ENCODE assay signal across 28 cellular contexts in genomic region chr10:69384320-69384719, GRCh38. TPM values are rescaled to one million over a fixed set of nuclear protein-coding genes. Genes with fewer than 3 reads are reported as not detected.
DNase-seq lines count a peak whose midpoint lies in the region; ATAC-seq and TF ChIP-seq lines count a peak whose summit lies in the region.
"Had no signal": no experiment of that assay in that cellular context is flagged by ENCODE, and none has a peak within 500 bp of the region (broad histone marks: within the 10 kb centered on the region; RNA-seq: fewer than 3 reads in every experiment).

No MANE protein-coding gene starts in this region.

- H3K36me3 ChIP-seq in esophagus squamous epithelium (peaks cover 15 to 98% (median 23%) of the 10 kb centered on the region in 3 donors), psoas muscle (ENCODE audit: insufficient read depth in 1 of 2, low read depth in 1 of 2) (peaks cover 9 to 92% of the 10 kb centered on the region in 2 donors)

- no peaks in the 10 kb centered on the region for H3K27me3 ChIP-seq in esophagus squamous epithelium
- no peaks in the 10 kb centered on the region for H3K27me3 ChIP-seq in psoas muscle (ENCODE audit: insufficient read depth in 3 of 3, low read length in 2 of 3)
- H3K27me3 ChIP-seq: BE2C, right lobe of liver, testis had no signal

- no peak for TF ChIP-seq POLR2A in esophagus squamous epithelium (IDR thresholded peaks at IDR 0.05)

- H3K4me3 ChIP-seq in esophagus squamous epithelium (no peak overlapping the region), psoas muscle (no peak overlapping the region)
- H3K4me3 ChIP-seq: lower lobe of right lung, mucosa of descending colon, right lobe of liver, testis had no signal

- H3K27ac Mint-ChIP-seq in activated naive CD8-positive, alpha-beta T cell treated with anti-CD3 and anti-CD28 coated beads, Interleukin-2, amount 10 ng/mL, durations not matched to agents 7 days and 5 days: peak overlapping the region; percentile 58
- no peak overlapping the region for H3K27ac Mint-ChIP-seq in activated naive CD8-positive, alpha-beta T cell treated with anti-CD3 and anti-CD28 coated beads, Interleukin-2, amount 50 U/mL, for 24 hours
- H3K27ac Mint-ChIP-seq: nephron progenitor cell; stimulated activated naive B cell treated with anti-CD40 and anti-IgM and Interleukin-4, amounts not matched to agents 10 μg/mL and 1 μg/mL and 100 μg/mL, for 72 hours had no signal

- peaks cover 51% of the 10 kb centered on the region for H3K36me3 Mint-ChIP-seq in activated naive CD8-positive, alpha-beta T cell treated with anti-CD3 and anti-CD28 coated beads, Interleukin-2, amount 10 ng/mL, durations not matched to agents 7 days and 5 days
- H3K36me3 Mint-ChIP-seq in activated naive CD8-positive, alpha-beta T cell treated with anti-CD3 and anti-CD28 coated beads, Interleukin-2, amount 50 U/mL, for 24 hours (ENCODE audit: low read depth): peaks cover 66% of the 10 kb centered on the region

- H3K27ac ChIP-seq in esophagus squamous epithelium: peak overlapping the region; percentile 77 to 94 (median 86)
- H3K27ac ChIP-seq in psoas muscle: peak overlapping the region; percentile 61
- H3K27ac ChIP-seq: right lobe of liver, testis had no signal

- H3K9me3 ChIP-seq in esophagus squamous epithelium (no peaks in the 10 kb centered on the region), psoas muscle (no peaks in the 10 kb centered on the region)
- H3K9me3 ChIP-seq: BE2C, lower lobe of right lung, mucosa of descending colon, right lobe of liver, testis had no signal

- no peak for TF ChIP-seq CTCF in esophagus squamous epithelium (IDR thresholded peaks at IDR 0.05)
- TF ChIP-seq CTCF in psoas muscle (IDR thresholded peaks at IDR 0.05): no peak

- peaks cover 8% of the 10 kb centered on the region for H3K4me1 Mint-ChIP-seq in activated naive CD8-positive, alpha-beta T cell treated with anti-CD3 and anti-CD28 coated beads, Interleukin-2, amount 10 ng/mL, durations not matched to agents 7 days and 5 days
- H3K4me1 Mint-ChIP-seq in activated naive CD8-positive, alpha-beta T cell treated with anti-CD3 and anti-CD28 coated beads, Interleukin-2, amount 50 U/mL, for 24 hours: no peaks in the 10 kb centered on the region

- no peak for ATAC-seq in activated naive CD8-positive, alpha-beta T cell treated with anti-CD3 and anti-CD28 coated beads, Interleukin-2, amount 10 ng/mL, durations not matched to agents 7 days and 5 days (ENCODE audit: low read depth)
- no peak for ATAC-seq in activated naive CD8-positive, alpha-beta T cell treated with anti-CD3 and anti-CD28 coated beads, Interleukin-2, amount 50 U/mL, for 24 hours
- ATAC-seq in psoas muscle: no peak
- no peak for ATAC-seq in HG03039 (IDR thresholded peaks at IDR 0.05; ENCODE audit: unreplicated experiment)
- ATAC-seq in HG02798 (IDR thresholded peaks at IDR 0.05; ENCODE audit: poor library complexity, unreplicated experiment): no peak
- no peak for ATAC-seq in esophagus mucosa
- ATAC-seq in GM21367 (IDR thresholded peaks at IDR 0.05; ENCODE audit: unreplicated experiment): no peak
- ATAC-seq: stimulated activated naive B cell treated with anti-CD40 and anti-IgM and Interleukin-4, amounts not matched to agents 10 μg/mL and 1 μg/mL and 100 μg/mL, for 72 hours had no signal

- POLR2A ChIA-PET in activated naive CD8-positive, alpha-beta T cell treated with anti-CD3 and anti-CD28 coated beads, Interleukin-2, amount 10 ng/mL, durations not matched to agents 7 days and 5 days (lab: Charles Lee): no interaction called here

- H3K9me3 Mint-ChIP-seq in activated naive CD8-positive, alpha-beta T cell treated with anti-CD3 and anti-CD28 coated beads, Interleukin-2, amount 10 ng/mL, durations not matched to agents 7 days and 5 days: no peaks in the 10 kb centered on the region
- H3K9me3 Mint-ChIP-seq in activated naive CD8-positive, alpha-beta T cell treated with anti-CD3 and anti-CD28 coated beads, Interleukin-2, amount 50 U/mL, for 24 hours: no peaks in the 10 kb centered on the region
- H3K9me3 Mint-ChIP-seq: activated CD4-positive, alpha-beta T cell treated with anti-CD3 and anti-CD28 coated beads, Interleukin-2, amount 10 ng/mL, durations not matched to agents 7 days and 5 days; activated T-helper 1 cell treated with anti-CD3 and anti-CD28 coated beads, Interleukin-12 subunit alpha, Interleukin-12 subunit beta, Interleukin-2, Interleukin-4 antibody, amounts not matched to agents 30 ng/mL and 10 ng/mL and 1 ng/mL, durations not matched to agents 14 hours and 24 hours and 36 hours; nephron progenitor cell; stimulated activated naive B cell treated with anti-CD40 and anti-IgM and Interleukin-4, amounts not matched to agents 10 μg/mL and 1 μg/mL and 100 μg/mL, for 72 hours had no signal

- 46 to 67% methylated on average over 10 of the region's 10 CpGs for WGBS in esophagus squamous epithelium, 2 donors
- 85 to 87% (median 87%) methylated on average over 10 of the region's 10 CpGs for WGBS in psoas muscle, 3 donors

- DNase-seq in activated naive CD8-positive, alpha-beta T cell treated with anti-CD3 and anti-CD28 coated beads, Interleukin-2, amount 10 ng/mL, durations not matched to agents 7 days and 5 days: no peak
- DNase-seq in activated naive CD8-positive, alpha-beta T cell treated with anti-CD3 and anti-CD28 coated beads, Interleukin-2, amount 50 U/mL, for 24 hours: no peak
- no peak for DNase-seq in esophagus squamous epithelium (lab: John Stamatoyannopoulos, UW)
- no peak for DNase-seq in psoas muscle
- DNase-seq: activated CD4-positive, alpha-beta T cell treated with anti-CD3 and anti-CD28 coated beads, Interleukin-2, amount 10 ng/mL, durations not matched to agents 7 days and 5 days; activated naive CD4-positive, alpha-beta T cell treated with anti-CD3 and anti-CD28 coated beads, Interleukin-2, amount 50 U/mL, for 16 hours; BE2C; dermis blood vessel endothelial cell; kidney glomerular epithelial cell; lower lobe of right lung; mucosa of descending colon; NCI-H1105 treated with DMSO at 0.1 percent for 48 hours; NCI-H1930; NCI-H526 treated with DMSO at 0.1 percent for 48 hours; nephron progenitor cell; SHP77 treated with DMSO at 0.1 percent for 48 hours; stimulated activated CD4-positive, alpha-beta T cell treated with anti-CD3 and anti-CD28 coated beads, Interleukin-4, amount 100 ng/mL, for 4 hours; stimulated activated naive B cell treated with anti-CD40 and anti-IgM and Interleukin-4, amounts not matched to agents 10 μg/mL and 1 μg/mL and 100 μg/mL, for 72 hours; SW 1271; T-helper 9 cell; testis had no signal

- intact Hi-C loops in esophagus squamous epithelium (cut with DNase I): loop anchor here (5.0 kb wide), 1 partner anchor 42 kb away; no protein-coding TSS in a partner anchor
- intact Hi-C loops in psoas muscle (cut with DNase I): no loop called here

- H3K4me1 ChIP-seq in esophagus squamous epithelium (peaks cover 32 to 78% (median 43%) of the 10 kb centered on the region in 3 donors), psoas muscle (peaks cover 21% of the 10 kb centered on the region)
- H3K4me1 ChIP-seq: BE2C, lower lobe of right lung, right lobe of liver, testis had no signal

- H3K4me3 Mint-ChIP-seq in activated naive CD8-positive, alpha-beta T cell treated with anti-CD3 and anti-CD28 coated beads, Interleukin-2, amount 10 ng/mL, durations not matched to agents 7 days and 5 days: no peak overlapping the region
- H3K4me3 Mint-ChIP-seq in activated naive CD8-positive, alpha-beta T cell treated with anti-CD3 and anti-CD28 coated beads, Interleukin-2, amount 50 U/mL, for 24 hours: no peak overlapping the region
- H3K4me3 Mint-ChIP-seq: activated CD4-positive, alpha-beta T cell treated with anti-CD3 and anti-CD28 coated beads, Interleukin-2, amount 10 ng/mL, durations not matched to agents 7 days and 5 days; activated T-helper 1 cell treated with anti-CD3 and anti-CD28 coated beads, Interleukin-12 subunit alpha, Interleukin-12 subunit beta, Interleukin-2, Interleukin-4 antibody, amounts not matched to agents 30 ng/mL and 10 ng/mL and 1 ng/mL, durations not matched to agents 14 hours and 24 hours and 36 hours; nephron progenitor cell; stimulated activated naive B cell treated with anti-CD40 and anti-IgM and Interleukin-4, amounts not matched to agents 10 μg/mL and 1 μg/mL and 100 μg/mL, for 72 hours had no signal

- no peaks in the 10 kb centered on the region for H3K27me3 Mint-ChIP-seq in activated naive CD8-positive, alpha-beta T cell treated with anti-CD3 and anti-CD28 coated beads, Interleukin-2, amount 10 ng/mL, durations not matched to agents 7 days and 5 days
- no peaks in the 10 kb centered on the region for H3K27me3 Mint-ChIP-seq in activated naive CD8-positive, alpha-beta T cell treated with anti-CD3 and anti-CD28 coated beads, Interleukin-2, amount 50 U/mL, for 24 hours
- H3K27me3 Mint-ChIP-seq: activated CD4-positive, alpha-beta T cell treated with anti-CD3 and anti-CD28 coated beads, Interleukin-2, amount 10 ng/mL, durations not matched to agents 7 days and 5 days; stimulated activated naive B cell treated with anti-CD40 and anti-IgM and Interleukin-4, amounts not matched to agents 10 μg/mL and 1 μg/mL and 100 μg/mL, for 72 hours had no signal

RNA-seq across cellular contexts. Expression of gene TACR2, which starts 32.4 kb away (rescaled TPM):
- not detected for total RNA-seq in activated naive CD8-positive, alpha-beta T cell treated with anti-CD3 and anti-CD28 coated beads, Interleukin-2, amount 10 ng/mL, durations not matched to agents 7 days and 5 days
- 10 to 100 TPM in 1 of 4 donors, 1 to 10 TPM in 2, under 1 TPM in 1; 0.72 to 24.0 (median 4.4) TPM for total RNA-seq in esophagus squamous epithelium
- total RNA-seq in psoas muscle: under 1 TPM; 0.21 to 0.46 (median 0.23) TPM
- polyA plus RNA-seq in psoas muscle: under 1 TPM; 0.25 to 0.61 (median 0.31) TPM
- 1.2 TPM for total RNA-seq in esophagus mucosa
- total RNA-seq: activated CD4-positive, alpha-beta T cell treated with anti-CD3 and anti-CD28 coated beads, Interleukin-2, amount 10 ng/mL, durations not matched to agents 7 days and 5 days; activated T-helper 1 cell treated with anti-CD3 and anti-CD28 coated beads, Interleukin-12 subunit alpha, Interleukin-12 subunit beta, Interleukin-2, Interleukin-4 antibody, amounts not matched to agents 30 ng/mL and 10 ng/mL and 1 ng/mL, durations not matched to agents 14 hours and 24 hours and 36 hours; astrocyte had no signal
